8 cellular contexts compared by ENCODE assay signal in the genomic region with DNA sequence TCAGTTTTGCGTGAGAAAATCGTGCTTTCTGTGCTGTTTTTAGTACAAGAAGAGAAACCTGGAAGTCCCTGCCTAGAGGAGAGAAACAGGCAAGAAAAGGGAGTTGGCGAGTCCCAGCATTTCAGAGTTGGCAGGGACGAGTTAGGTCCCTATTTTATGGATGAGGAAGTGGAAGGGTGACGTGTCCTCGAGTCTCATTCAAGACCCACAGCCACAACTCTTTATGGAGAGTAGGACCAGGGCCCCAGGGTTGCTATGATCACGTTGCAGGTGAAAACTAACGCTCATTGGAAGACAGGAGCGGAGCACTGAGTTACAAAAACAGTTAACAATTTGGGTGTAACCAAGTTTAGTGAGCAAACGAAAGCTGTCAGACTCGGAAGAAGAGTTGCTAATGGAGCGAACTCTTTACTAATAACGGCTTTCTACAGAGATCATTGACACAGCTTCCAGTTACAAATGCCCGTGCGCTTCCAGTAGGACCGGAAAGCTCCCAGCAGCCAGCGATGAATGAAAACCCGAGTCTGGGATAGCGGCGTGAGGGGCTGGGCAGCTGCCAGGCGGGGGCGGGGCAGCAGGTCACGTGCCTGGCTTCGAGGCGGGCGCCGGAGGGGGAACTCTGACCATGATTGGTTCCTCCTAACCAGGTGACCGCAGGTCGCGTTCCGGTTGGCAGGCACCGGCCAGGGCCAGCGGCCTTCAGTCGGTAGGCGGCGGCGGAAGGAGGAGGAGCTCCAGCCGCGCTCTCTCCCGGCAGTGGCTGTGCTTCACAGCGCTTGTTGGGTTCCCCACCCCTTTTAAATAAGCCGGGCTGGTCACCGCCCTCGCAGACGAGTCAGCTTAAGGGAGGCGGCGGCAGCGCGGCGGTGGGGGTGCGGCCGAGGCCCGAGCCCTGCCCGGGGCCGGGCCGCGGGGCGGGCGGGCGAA. TPM values are rescaled to one million over a fixed set of nuclear protein-coding genes. Genes with fewer than 3 reads are reported as not detected.
DNase-seq lines count a peak whose midpoint lies in the region; ATAC-seq, FAIRE-seq and TF ChIP-seq lines count a peak whose summit lies in the region.

A gene (plus strand): TSS at position 827 of the 927 bp plus-strand sequence. CDS start 257 bp downstream, outside the sequence.

- H3K4me3 ChIP-seq in BLaER1 treated with 17β-estradiol and CSF1 and Interleukin-3, amounts not matched to agents 10 nM and 100 nM, result peak within 1 kb of the TSS; percentile 82 to 98 (median 95)
- H3K4me3 ChIP-seq in HepG2 (replicated peaks in 1 of 3; ENCODE audit: insufficient read depth in 1 of 3, low read depth in 2 of 3, low read length in 3 of 3), result peak within 1 kb of the TSS; percentile 86 to 97 (median 91)

- DNase-seq in NCI-H748 (lab: John Stamatoyannopoulos, UW; ENCODE audit: unreplicated experiment) (peak; percentile 99), dermis microvascular lymphatic vessel endothelial cell (ENCODE audit: low read depth in 2 of 2) (peak; percentile 98 to 100), HepG2 (ENCODE audit: low spot score) (peak; percentile 99)
- peak; percentile 96 to 97 for DNase-seq in activated CD4-positive, alpha-beta T cell treated with anti-CD3 and anti-CD28 coated beads, Interleukin-2, amount 50 U/mL, for 4 hours
- peak; percentile 97 for DNase-seq in stimulated activated CD4-positive, alpha-beta T cell treated with anti-CD3 and anti-CD28 coated beads, Interleukin-4, amount 100 ng/mL, for 1 hour

- no peaks in the 10 kb centered on the region for H3K9me3 ChIP-seq in BLaER1 treated with 17β-estradiol and CSF1 and Interleukin-3, amounts not matched to agents 10 nM and 100 nM (replicated peaks in 1 of 11)
- H3K9me3 ChIP-seq in HepG2 (ENCODE audit: low read length), result no peaks in the 10 kb centered on the region

- peaks cover 18 to 37% (median 22%) of the 10 kb centered on the region in 10 experiments for H3K4me1 ChIP-seq in BLaER1 treated with 17β-estradiol and CSF1 and Interleukin-3, amounts not matched to agents 10 nM and 100 nM
- H3K4me1 ChIP-seq in HepG2 (ENCODE audit: insufficient read depth, low read length), result peaks cover 40% of the 10 kb centered on the region

- H3K9ac ChIP-seq in BLaER1 treated with 17β-estradiol and CSF1 and Interleukin-3, amounts not matched to agents 10 nM and 100 nM, result peak within 1 kb of the TSS; percentile 79 to 90 (median 88)
- H3K9ac ChIP-seq in HepG2 (ENCODE audit: insufficient read depth, low read depth, low read length), result peak within 1 kb of the TSS; percentile 88

- FAIRE-seq in HepG2 (lab: Jason Lieb, UNC), result peak; percentile 91

- H3K27me3 ChIP-seq in BLaER1 treated with 17β-estradiol and CSF1 and Interleukin-3, amounts not matched to agents 10 nM and 100 nM, result no peaks in the 10 kb centered on the region
- no peaks in the 10 kb centered on the region; a peak in 1 of 5 replicates for H3K27me3 ChIP-seq in HepG2 (ENCODE audit: control insufficient read depth in 1 of 2, insufficient read depth in 2 of 2, low read length in 2 of 2)

- TF ChIP-seq POLR2A in HepG2 (IDR thresholded peaks at IDR 0.05; ENCODE audit: insufficient read depth in 1 of 2, low read depth in 2 of 2, low read length in 2 of 2), result peak; percentile 94

- in situ Hi-C loops in HepG2 (cut with HindIII; ENCODE audit: extremely low pct_ligation_motif_present, low pct_unique_long_range_greater_than_20kb), result loop anchor here (5.0 to 25.0 kb wide), 2 partner anchors 84 to 551 kb away; a partner anchor contains a TSS

- H3K79me2 ChIP-seq in HepG2 (ENCODE audit: insufficient read depth, low read length), result peaks cover 33% of the 10 kb centered on the region

- intact Hi-C loops in HepG2 (cut with micrococcal nuclease; ENCODE audit: unreplicated experiment), result loop anchor here (1.0 to 2.0 kb wide), 4 partner anchors 23 to 182 kb away; a partner anchor contains a TSS

- WGBS in HepG2 (ENCODE audit: low lambda C conversion rate), result under 1% methylated on average over 56 of the region's 60 CpGs

- peaks cover 0 to 34% (median 8%) of the 10 kb centered on the region in 11 experiments; a peak in 7 of 22 replicates for H4K20me1 ChIP-seq in BLaER1 treated with 17β-estradiol and CSF1 and Interleukin-3, amounts not matched to agents 10 nM and 100 nM
- peaks cover 8% of the 10 kb centered on the region; the same call in 1 of the 2 replicates for H4K20me1 ChIP-seq in HepG2 (ENCODE audit: insufficient read depth, low read length)

- H3K36me3 ChIP-seq in BLaER1 treated with 17β-estradiol and CSF1 and Interleukin-3, amounts not matched to agents 10 nM and 100 nM, result peaks cover 0 to 15% (median 4%) of the 10 kb centered on the region in 11 experiments; a peak in 8 of 22 replicates
- no peaks in the 10 kb centered on the region; a peak in 2 of 5 replicates for H3K36me3 ChIP-seq in HepG2 (replicated peaks in 1 of 2; ENCODE audit: control insufficient read depth in 1 of 2, insufficient read depth in 2 of 2, low read length in 2 of 2)

- ATAC-seq in GM19351 (IDR thresholded peaks at IDR 0.05; ENCODE audit: unreplicated experiment) (peak; percentile 94), HG03521 (IDR thresholded peaks at IDR 0.05; ENCODE audit: unreplicated experiment) (peak; percentile 97), HepG2 (peak; percentile 96)

- 0 out of 2 replicates have a peak, but pooled peaks have one; percentile 20 for TF ChIP-seq RAD21 in HepG2 (CRISPR knock-in tag; IDR thresholded peaks at IDR 0.05)

- TSS peak; percentile 100 for BruUV-seq in HepG2 (replicated peaks; lab: Mats Ljungman, UMichigan)

- H3K27ac ChIP-seq in BLaER1 treated with 17β-estradiol and CSF1 and Interleukin-3, amounts not matched to agents 10 nM and 100 nM, result peak within 1 kb of the TSS; percentile 68 to 91 (median 78)
- H3K27ac ChIP-seq in HepG2 (ENCODE audit: extremely low read length, insufficient read depth, low read length), result peak within 1 kb of the TSS; percentile 96

- no peak for TF ChIP-seq EP300 in HepG2 (IDR thresholded peaks at IDR 0.05; ENCODE audit: low read depth in 2 of 2, low read length in 2 of 2)
- no peak; the same call in 1 of the 2 replicates for TF ChIP-seq EP300 in HepG2 (CRISPR knock-in tag; IDR thresholded peaks at IDR 0.05; ENCODE audit: borderline replicate concordance)

- POLR2A ChIA-PET in HepG2 (lab: Yijun Ruan, JAX), result interaction anchor here (0.8 to 5.2 kb wide), 34 partner anchors 10 to 555 kb away, joined by 3 to 67 read pairs (median 6); a partner anchor contains a TSS

- CTCF ChIA-PET in HepG2 (lab: Yijun Ruan, JAX; ENCODE audit: low intra/inter-chr PET ratio, low total read pairs), result interaction anchor here (0.9 to 1.1 kb wide), 2 partner anchors 23 to 86 kb away, joined by 3 read pairs; a partner anchor contains a TSS

- peak; percentile 34 for TF ChIP-seq CTCF in HepG2 (CRISPR knock-in tag; IDR thresholded peaks at IDR 0.05)

- H3K4me2 ChIP-seq in BLaER1 treated with 17β-estradiol and CSF1 and Interleukin-3, amounts not matched to agents 10 nM and 100 nM, result peak within 1 kb of the TSS; percentile 85 to 95 (median 91)
- H3K4me2 ChIP-seq in HepG2 (ENCODE audit: low read depth, low read length), result peak within 1 kb of the TSS; percentile 100

- H2AFZ ChIP-seq in HepG2 (ENCODE audit: low read length), result peak within 1 kb of the TSS; percentile 100

TF ChIP-seq in HepG2, 621 proteins besides CTCF, POLR2A, EP300 and RAD21 (continues in another document):
- no peak for TF ChIP-seq HNRNPH1 (optimal IDR thresholded peaks at IDR 0.05; ENCODE audit: low read depth, low read length)
- TF ChIP-seq KLF16 (CRISPR knock-in tag; IDR thresholded peaks at IDR 0.05), result peak in 1 of 2 experiments; percentile 90; a peak in 2 of 4 replicates
- peak; percentile 60 for TF ChIP-seq HDAC2 (CRISPR knock-in tag; IDR thresholded peaks at IDR 0.05)
- TF ChIP-seq, protein P1, sequence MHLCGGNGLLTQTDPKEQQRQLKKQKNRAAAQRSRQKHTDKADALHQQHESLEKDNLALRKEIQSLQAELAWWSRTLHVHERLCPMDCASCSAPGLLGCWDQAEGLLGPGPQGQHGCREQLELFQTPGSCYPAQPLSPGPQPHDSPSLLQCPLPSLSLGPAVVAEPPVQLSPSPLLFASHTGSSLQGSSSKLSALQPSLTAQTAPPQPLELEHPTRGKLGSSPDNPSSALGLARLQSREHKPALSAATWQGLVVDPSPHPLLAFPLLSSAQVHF (CRISPR knock-in tag; IDR thresholded peaks at IDR 0.05), result no peak
- TF ChIP-seq, protein P2, sequence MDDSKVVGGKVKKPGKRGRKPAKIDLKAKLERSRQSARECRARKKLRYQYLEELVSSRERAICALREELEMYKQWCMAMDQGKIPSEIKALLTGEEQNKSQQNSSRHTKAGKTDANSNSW (CRISPR knock-in tag; IDR thresholded peaks at IDR 0.05; ENCODE audit: borderline replicate concordance), result no peak
- peak; percentile 5; the same call in 1 of the 2 replicates for TF ChIP-seq HMG20B (CRISPR knock-in tag; conservative IDR thresholded peaks at IDR 0.05)
- peak; percentile 37; the same call in 1 of the 2 replicates for TF ChIP-seq MED13 (CRISPR knock-in tag; IDR thresholded peaks at IDR 0.05)
- 0 out of 2 replicates have a peak, but pooled peaks have one; percentile 10 for TF ChIP-seq ZFP41 (CRISPR knock-in tag; IDR thresholded peaks at IDR 0.05; ENCODE audit: borderline replicate concordance)

RNA-seq across cellular contexts. Expression of the gene that starts here (rescaled TPM):
- total RNA-seq in dermis microvascular lymphatic vessel endothelial cell (18.1 and 27.3 TPM in 2 replicates), HepG2 (2016; rRNA removed; fragmentation: Illumina TruSeq; extraction: Trizol) (12.5 and 20.2 TPM in 2 replicates)
- 27.0 and 29.5 TPM in 2 replicates for total RNA-seq in HepG2 (2016; cell fraction: cytosol; rRNA removed; fragmentation: Illumina TruSeq; extraction: Trizol; ENCODE audit: low read depth)
- 10.0 and 17.8 TPM in 2 replicates for total RNA-seq in HepG2 (2016; cell fraction: insoluble cytoplasmic fraction; rRNA removed; fragmentation: Illumina TruSeq; extraction: Trizol)
- 33.7 and 38.3 TPM in 2 replicates for total RNA-seq in HepG2 (2016; cell fraction: membrane; rRNA removed; fragmentation: Illumina TruSeq; extraction: Trizol)
- total RNA-seq in HepG2 (2016; cell fraction: nucleus; rRNA removed; fragmentation: Illumina TruSeq; extraction: Trizol), result 16.4 and 19.2 TPM in 2 replicates
- 13.8 and 16.2 TPM in 2 replicates for polyA plus RNA-seq in HepG2 (2011; rRNA removed)
- polyA plus RNA-seq in HepG2 (2011; cell fraction: cytosol; rRNA removed), result 6.9 and 11.0 TPM in 2 replicates
- polyA plus RNA-seq in HepG2 (2011; cell fraction: nucleus; rRNA removed), result 9.8 and 10.3 TPM in 2 replicates
- polyA plus RNA-seq in HepG2 (2012), result 17.2 and 21.4 TPM in 2 replicates
- 43.2 and 48.7 TPM in 2 replicates for polyA plus RNA-seq in HepG2 (2016; cell fraction: cytosol; fragmentation: Illumina TruSeq; extraction: Trizol; ENCODE audit: low read depth)
- polyA plus RNA-seq in HepG2 (2016; cell fraction: insoluble cytoplasmic fraction; fragmentation: Illumina TruSeq; extraction: Trizol; ENCODE audit: low read depth), result 35.4 and 41.7 TPM in 2 replicates
- polyA plus RNA-seq in HepG2 (2016; cell fraction: membrane; fragmentation: Illumina TruSeq; extraction: Trizol; ENCODE audit: low read depth), result 77.8 and 84.1 TPM in 2 replicates
- 34.4 and 39.4 TPM in 2 replicates for polyA plus RNA-seq in HepG2 (2016; cell fraction: nucleus; fragmentation: Illumina TruSeq; extraction: Trizol; ENCODE audit: insufficient read depth, low read depth)
- polyA minus RNA-seq in HepG2 (2011; rRNA and poly(A)+ RNA removed; ENCODE audit: low replicate concordance), result 3.2 and 9.0 TPM in 2 replicates
- 16.2 and 19.4 TPM in 2 replicates for polyA minus RNA-seq in HepG2 (2011; cell fraction: cytosol; rRNA and poly(A)+ RNA removed)
- 19.1 and 23.7 TPM in 2 replicates for polyA minus RNA-seq in HepG2 (2011; cell fraction: nucleus; rRNA and poly(A)+ RNA removed)

Comparison
In these comparisons a context has a peak if more than half of its experiments do, and no peak if none do; other contexts are left out.
1. Peak in every context shown above with its lines: DNase-seq, ATAC-seq, H3K4me3 ChIP-seq and H3K27ac ChIP-seq.